In genomic region chr14:35292051-35292769, GRCh38 we compare ENCODE assay signal across 8 cellular contexts. TPM values are rescaled to one million over a fixed set of nuclear protein-coding genes. Genes with fewer than 3 reads are reported as not detected.
A peak's percentile ranks its signal among the peaks of the same experiment; 100 is the strongest.
DNase-seq lines count a peak whose midpoint lies in the region; ATAC-seq, FAIRE-seq and TF ChIP-seq lines count a peak whose summit lies in the region.

PSMA6 (plus strand) TSS chr14:35292382; CDS start chr14:35292477, 95 bp downstream.

- TF ChIP-seq POLR2A in GM12892 (IDR thresholded peaks at IDR 0.05; ENCODE audit: low read depth, low read length): peak; percentile 81
- peak; percentile 60 to 90 for TF ChIP-seq POLR2A in adrenal gland (IDR thresholded peaks at IDR 0.05)

- TF ChIP-seq CTCF in adrenal gland (IDR thresholded peaks at IDR 0.05) (no peak), type B pancreatic cell (conservative IDR thresholded peaks at IDR 0.05) (no peak)

- H3K27me3 ChIP-seq in adrenal gland: no peaks in the 10 kb centered on the region

- no peaks in the 10 kb centered on the region for H3K36me3 ChIP-seq in adrenal gland (replicated peaks in 1 of 2)

- peak within 1 kb of the TSS; percentile 98 for H3K4me3 Mint-ChIP-seq in type B pancreatic cell

- FAIRE-seq in GM12892 (lab: Jason Lieb, UNC): peak; percentile 95

- H3K4me3 ChIP-seq in adrenal gland: peak within 1 kb of the TSS; percentile 43 to 99 (median 74)

- peaks cover 23 to 44% of the 10 kb centered on the region in 2 donors for H3K4me1 ChIP-seq in adrenal gland (replicated peaks in 1 of 2)

- WGBS in adrenal gland, 4 donors: 0% methylated on average over 8 to 40 of the region's 40 CpGs

- H3K27me3 Mint-ChIP-seq in type B pancreatic cell: no peaks in the 10 kb centered on the region

- peaks cover 21% of the 10 kb centered on the region for H3K4me1 Mint-ChIP-seq in type B pancreatic cell (ENCODE audit: unreplicated experiment)

- ATAC-seq in HG02852 (IDR thresholded peaks at IDR 0.05; ENCODE audit: unreplicated experiment): peak; percentile 83

- H3K9me3 Mint-ChIP-seq in type B pancreatic cell: no peaks in the 10 kb centered on the region

- no peaks in the 10 kb centered on the region for H3K9me3 ChIP-seq in adrenal gland (replicated peaks in 1 of 3)

- H3K27ac ChIP-seq in adrenal gland: peak within 1 kb of the TSS; percentile 78 to 95 (median 92)

- intact Hi-C loops in adrenal gland (cut with DNase I): no loop called here
- intact Hi-C loops in cardiac septum (cut with DNase I): loop anchor here (1.0 to 2.0 kb wide), 2 partner anchors 45 to 112 kb away; partner anchors contain the start of gene NFKBIA

- DNase-seq in GM12892 (ENCODE audit: insufficient read length): peak; percentile 86
- peak; percentile 98 for DNase-seq in NCI-H146 (lab: John Stamatoyannopoulos, UW)
- peak; percentile 98 to 100 (median 99) for DNase-seq in T-helper 1 cell
- DNase-seq in adrenal gland: peak; percentile 99 to 100 (median 99)
- peak; percentile 99 for DNase-seq in cardiac septum (ENCODE audit: low spot score)
- peak; percentile 100 for DNase-seq in pons (ENCODE audit: low spot score)
- peak; percentile 98 for DNase-seq in type B pancreatic cell (ENCODE audit: extremely low spot score, unreplicated experiment)

- no peaks in the 10 kb centered on the region for H3K36me3 Mint-ChIP-seq in type B pancreatic cell

- peak within 1 kb of the TSS; percentile 97 for H3K27ac Mint-ChIP-seq in type B pancreatic cell

RNA-seq across cellular contexts. Expression of gene PSMA6, which starts in this region (rescaled TPM):
- polyA plus RNA-seq in GM12892 (2012; ENCODE audit: missing spikeins): 503 TPM
- 100 to 1,000 TPM; 114 to 323 (median 185) TPM for total RNA-seq in adrenal gland
- 100 to 1,000 TPM; 119 to 393 (median 120) TPM for polyA plus RNA-seq in adrenal gland
- 125 TPM for total RNA-seq in cardiac septum
- 171 and 172 TPM in 2 replicates for total RNA-seq in type B pancreatic cell (ENCODE audit: low replicate concordance)

Comparison
In these comparisons a context has a peak if more than half of its experiments do, and no peak if none do; other contexts are left out.
1. Peak in every context shown above with its lines: DNase-seq, ATAC-seq, H3K4me3 ChIP-seq and H3K27ac ChIP-seq.